8 cellular contexts compared by ENCODE assay signal in the genomic region with DNA sequence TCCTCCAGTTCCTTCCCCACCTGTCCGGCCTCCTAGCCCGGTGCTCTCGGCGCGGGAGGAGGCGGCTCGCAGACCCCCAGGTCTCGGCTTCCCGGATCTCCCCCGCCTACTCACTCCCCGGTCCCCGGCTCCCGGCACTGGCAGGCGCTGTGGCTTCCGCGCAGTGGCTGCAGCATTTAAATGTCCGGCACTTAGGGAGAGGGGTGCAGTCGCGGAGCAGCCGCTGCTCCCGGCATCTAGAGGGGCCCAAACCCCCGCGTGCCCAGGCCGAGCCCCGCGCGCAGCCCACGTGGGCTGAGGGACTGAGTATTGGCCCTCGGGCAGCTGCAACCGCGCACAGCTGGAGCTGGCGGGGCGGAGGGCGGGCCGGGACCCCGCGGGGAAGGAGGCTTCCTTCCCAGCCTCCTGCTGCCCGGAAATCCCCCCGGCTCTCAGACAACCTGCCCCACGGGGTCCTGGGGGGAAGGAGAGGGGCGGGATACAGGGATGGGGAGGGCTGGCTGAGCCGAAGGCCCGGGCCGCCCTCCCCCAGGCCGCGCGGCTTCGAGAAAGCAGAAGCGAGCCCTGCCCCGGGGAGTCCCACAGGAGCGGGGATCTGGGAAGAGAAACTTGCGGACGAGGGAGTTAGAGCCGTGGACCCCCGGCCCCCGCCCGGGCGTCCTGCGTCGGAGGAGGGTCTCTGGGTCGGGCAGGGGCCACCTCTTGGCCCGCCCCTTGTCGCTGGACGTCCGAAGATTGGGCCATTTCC. TPM values are rescaled to one million over a fixed set of nuclear protein-coding genes. Genes with fewer than 3 reads are reported as not detected.
DNase-seq lines count a peak whose midpoint lies in the region; ATAC-seq and TF ChIP-seq lines count a peak whose summit lies in the region.

No MANE protein-coding gene starts in this region.

- H3K27ac ChIP-seq in Panc1 (ENCODE audit: low read length) (no peak overlapping the region), neural cell (ENCODE audit: low read length) (no peak overlapping the region)

- no peaks in the 10 kb centered on the region for H3K4me1 ChIP-seq in Panc1 (ENCODE audit: control insufficient read depth, insufficient read depth, low read length)

- peak overlapping the region; percentile 49 for H3K4me2 ChIP-seq in neural cell (ENCODE audit: low read length)

- H2AFZ ChIP-seq in neural cell (ENCODE audit: low read depth, low read length): no peak overlapping the region

- POLR2A ChIA-PET in Panc1 (lab: Charles Lee): interaction anchor here (0.6 kb wide), 1 partner anchor 15 kb away, joined by 3 read pairs; no protein-coding TSS in a partner anchor

- TF ChIP-seq CTCF in GM20000 (IDR thresholded peaks at IDR 0.05; ENCODE audit: extremely low read depth, missing control alignments) (no peak), Panc1 (IDR thresholded peaks at IDR 0.05) (no peak), epithelial cell of proximal tubule (conservative IDR thresholded peaks at IDR 0.05; ENCODE audit: low read depth, low read length) (no peak), neural cell (IDR thresholded peaks at IDR 0.05; ENCODE audit: poor library complexity, severe bottlenecking) (no peak)

- CTCF ChIA-PET in Panc1 (lab: Charles Lee): interaction anchor here (0.5 to 0.7 kb wide), 3 partner anchors 13 to 605 kb away, joined by 3 to 4 read pairs (median 4); no protein-coding TSS in a partner anchor

- H3K27me3 ChIP-seq in Panc1 (ENCODE audit: control insufficient read depth, insufficient read depth, low read length): no peaks in the 10 kb centered on the region
- peaks cover 79% of the 10 kb centered on the region for H3K27me3 ChIP-seq in neural cell (ENCODE audit: insufficient read depth, low read depth, low read length)

- DNase-seq in GM20000 (ENCODE audit: low spot score): peak; percentile 84
- no peak for DNase-seq in Panc1 (ENCODE audit: low read depth, low spot score)
- DNase-seq in epithelial cell of proximal tubule (ENCODE audit: low read depth): no peak
- DNase-seq in NCI-H1694 (lab: John Stamatoyannopoulos, UW): no peak
- DNase-seq in COR-L47 (lab: John Stamatoyannopoulos, UW): no peak
- no peak for DNase-seq in dedifferentiated amniotic fluid mesenchymal stem cell (ENCODE audit: extremely low spot score)

- no TSS peak for BruUV-seq in Panc1 (replicated peaks; lab: Mats Ljungman, UMichigan)

- in situ Hi-C loops in Panc1 (cut with HindIII; ENCODE audit: low pct_unique_long_range_greater_than_20kb, low sequenced_read_pairs): no loop called here

- peak; percentile 62 for ATAC-seq in Panc1
- no peak for ATAC-seq in HG03280 (IDR thresholded peaks at IDR 0.05; ENCODE audit: unreplicated experiment)

- H3K9ac ChIP-seq in neural cell (ENCODE audit: low read length): no peak overlapping the region

- intact Hi-C loops in Panc1 (cut with micrococcal nuclease; ENCODE audit: unreplicated experiment): no loop called here

- TF ChIP-seq RAD21 in neural cell (conservative IDR thresholded peaks at IDR 0.05): no peak

- no peaks in the 10 kb centered on the region for H3K79me2 ChIP-seq in neural cell (replicated peaks; ENCODE audit: insufficient read depth, low read length)

- H3K9me3 ChIP-seq in Panc1 (ENCODE audit: control insufficient read depth, insufficient read depth, low read depth, low read length): no peaks in the 10 kb centered on the region
- no peaks in the 10 kb centered on the region for H3K9me3 ChIP-seq in neural cell (ENCODE audit: low read length)

- TF ChIP-seq EP300 in neural cell (conservative IDR thresholded peaks at IDR 0.05; ENCODE audit: poor library complexity, severe bottlenecking): no peak

- no peaks in the 10 kb centered on the region for H3K9me2 ChIP-seq in neural cell (ENCODE audit: insufficient read depth, low read length)

- H3K36me3 ChIP-seq in Panc1 (ENCODE audit: control insufficient read depth, insufficient read depth, low read length) (no peaks in the 10 kb centered on the region), neural cell (ENCODE audit: insufficient read depth, low read length) (no peaks in the 10 kb centered on the region)

- H3F3A ChIP-seq in neural cell (ENCODE audit: insufficient read depth, low read length, poor library complexity, severe bottlenecking): no peaks in the 10 kb centered on the region

- H3K4me3 ChIP-seq in Panc1 (ENCODE audit: low read depth in 2 of 2, low read length in 2 of 2): peak overlapping the region; percentile 51 to 59
- H3K4me3 ChIP-seq in epithelial cell of proximal tubule (ENCODE audit: low read depth, low read length): peak overlapping the region; percentile 32
- peak overlapping the region; percentile 65 for H3K4me3 ChIP-seq in neural cell (ENCODE audit: low read length)

- H4K20me1 ChIP-seq in neural cell (ENCODE audit: insufficient read depth): no peaks in the 10 kb centered on the region

TF ChIP-seq in neural cell, 6 proteins besides CTCF, POLR2A, EP300 and RAD21:
- TF ChIP-seq MXI1 (conservative IDR thresholded peaks at IDR 0.05; ENCODE audit: poor library complexity, severe bottlenecking) (peak; percentile 25), EZH2 (IDR thresholded peaks at IDR 0.05; ENCODE audit: borderline replicate concordance, insufficient read depth, low read length, poor library complexity, severe bottlenecking) (no peak), POLR2AphosphoS5 (IDR thresholded peaks at IDR 0.05) (peak; percentile 42), SMC3 (conservative IDR thresholded peaks at IDR 0.05; ENCODE audit: poor library complexity) (no peak)
- TF ChIP-seq, protein P1, sequence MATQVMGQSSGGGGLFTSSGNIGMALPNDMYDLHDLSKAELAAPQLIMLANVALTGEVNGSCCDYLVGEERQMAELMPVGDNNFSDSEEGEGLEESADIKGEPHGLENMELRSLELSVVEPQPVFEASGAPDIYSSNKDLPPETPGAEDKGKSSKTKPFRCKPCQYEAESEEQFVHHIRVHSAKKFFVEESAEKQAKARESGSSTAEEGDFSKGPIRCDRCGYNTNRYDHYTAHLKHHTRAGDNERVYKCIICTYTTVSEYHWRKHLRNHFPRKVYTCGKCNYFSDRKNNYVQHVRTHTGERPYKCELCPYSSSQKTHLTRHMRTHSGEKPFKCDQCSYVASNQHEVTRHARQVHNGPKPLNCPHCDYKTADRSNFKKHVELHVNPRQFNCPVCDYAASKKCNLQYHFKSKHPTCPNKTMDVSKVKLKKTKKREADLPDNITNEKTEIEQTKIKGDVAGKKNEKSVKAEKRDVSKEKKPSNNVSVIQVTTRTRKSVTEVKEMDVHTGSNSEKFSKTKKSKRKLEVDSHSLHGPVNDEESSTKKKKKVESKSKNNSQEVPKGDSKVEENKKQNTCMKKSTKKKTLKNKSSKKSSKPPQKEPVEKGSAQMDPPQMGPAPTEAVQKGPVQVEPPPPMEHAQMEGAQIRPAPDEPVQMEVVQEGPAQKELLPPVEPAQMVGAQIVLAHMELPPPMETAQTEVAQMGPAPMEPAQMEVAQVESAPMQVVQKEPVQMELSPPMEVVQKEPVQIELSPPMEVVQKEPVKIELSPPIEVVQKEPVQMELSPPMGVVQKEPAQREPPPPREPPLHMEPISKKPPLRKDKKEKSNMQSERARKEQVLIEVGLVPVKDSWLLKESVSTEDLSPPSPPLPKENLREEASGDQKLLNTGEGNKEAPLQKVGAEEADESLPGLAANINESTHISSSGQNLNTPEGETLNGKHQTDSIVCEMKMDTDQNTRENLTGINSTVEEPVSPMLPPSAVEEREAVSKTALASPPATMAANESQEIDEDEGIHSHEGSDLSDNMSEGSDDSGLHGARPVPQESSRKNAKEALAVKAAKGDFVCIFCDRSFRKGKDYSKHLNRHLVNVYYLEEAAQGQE (IDR thresholded peaks at IDR 0.05; ENCODE audit: borderline replicate concordance): no peak

RNA-seq across cellular contexts. Expression of a gene that starts 0.4 kb away (rescaled TPM):
- total RNA-seq in Panc1 (2021; ENCODE audit: unreplicated experiment) (0.67 TPM), epithelial cell of proximal tubule (under 0.01 and 0.52 TPM in 2 replicates)
- polyA plus RNA-seq in Panc1 (2012; ENCODE audit: insufficient read length): 2.1 TPM
- polyA plus RNA-seq in neural cell: not detected in 2 replicates
- polyA minus RNA-seq in neural cell: 0.46 TPM in 1 of 2 replicates, not detected in the other

RNA-seq across cellular contexts. Expression of a gene that starts 9.2 kb away (rescaled TPM):
- total RNA-seq in Panc1 (2021; ENCODE audit: unreplicated experiment) (0.21 TPM), epithelial cell of proximal tubule (2.5 and 4.6 TPM in 2 replicates)
- 0.12 TPM for polyA plus RNA-seq in Panc1 (2012; ENCODE audit: insufficient read length)
- 0.37 TPM in 1 of 2 replicates, not detected in the other for polyA plus RNA-seq in neural cell
- polyA minus RNA-seq in neural cell: not detected in 2 replicates

RNA-seq across cellular contexts. Expression of a gene that starts 19.5 kb away (rescaled TPM):
- total RNA-seq in Panc1 (2021; ENCODE audit: unreplicated experiment): 17.1 TPM
- polyA plus RNA-seq in Panc1 (2012; ENCODE audit: insufficient read length): 18.5 TPM
- total RNA-seq in epithelial cell of proximal tubule: 461 and 747 TPM in 2 replicates
- not detected in 2 replicates for polyA plus RNA-seq in neural cell
- polyA minus RNA-seq in neural cell: not detected in 2 replicates

RNA-seq across cellular contexts. Expression of a gene that starts 22.1 kb away (rescaled TPM):
- total RNA-seq in Panc1 (2021; ENCODE audit: unreplicated experiment): 56.7 TPM
- polyA plus RNA-seq in Panc1 (2012; ENCODE audit: insufficient read length): 65.2 TPM
- total RNA-seq in epithelial cell of proximal tubule: 19.0 and 24.2 TPM in 2 replicates
- 11.4 and 23.0 TPM in 2 replicates for polyA plus RNA-seq in neural cell
- 5.1 and 5.7 TPM in 2 replicates for polyA minus RNA-seq in neural cell

RNA-seq across cellular contexts. Expression of a gene that starts 22.2 kb away (rescaled TPM):
- total RNA-seq in Panc1 (2021; ENCODE audit: unreplicated experiment): 67.3 TPM
- polyA plus RNA-seq in Panc1 (2012; ENCODE audit: insufficient read length): 179 TPM
- 14.3 and 39.0 TPM in 2 replicates for total RNA-seq in epithelial cell of proximal tubule
- polyA plus RNA-seq in neural cell: 19.0 and 23.7 TPM in 2 replicates
- polyA minus RNA-seq in neural cell: 6.3 and 7.1 TPM in 2 replicates

Comparison
In these comparisons a context has a peak if more than half of its experiments do, and no peak if none do; other contexts are left out.
1. RNA of a gene that starts 19.5 kb away (total RNA-seq): 461 to 747 TPM in epithelial cell of proximal tubule; 17.1 TPM in Panc1 (single experiment); every median in the first group is over 10 times any median in the second.
2. Peak in every context shown above with its lines, with median percentiles within 50 percentile points of each other: H3K4me3 ChIP-seq.